Comparison of ENCODE assay signal across 34 cellular contexts in genomic region chr11:38138972-38139371, GRCh38.
"Had no signal": no experiment of that assay in that cellular context is flagged by ENCODE, and none has a peak within 500 bp of the region (broad histone marks: within the 10 kb centered on the region; RNA-seq: fewer than 3 reads in every experiment).

No MANE protein-coding gene starts in this region.

- DNase-seq: Karpas-422, Kasumi-1, MG63, MM.1S, MV-4-11, NCI-H1048, NCI-H1092, NCI-H1092 treated with DMSO at 0.1 percent for 48 hours, NCI-H1105, NCI-H1105 treated with DMSO at 0.1 percent for 48 hours, NCI-H1417, NCI-H1417 treated with DMSO at 0.1 percent for 48 hours, NCI-H1436, NCI-H1436 treated with DMSO at 0.1 percent for 48 hours, NCI-H146, NCI-H1694, NCI-H1694 treated with DMSO at 0.1 percent for 48 hours, NCI-H187, NCI-H187 treated with DMSO at 0.1 percent for 48 hours, NCI-H1930, NCI-H2029, NCI-H2029 treated with DMSO at 0.1 percent for 48 hours, NCI-H2081, NCI-H2081 treated with DMSO at 0.1 percent for 48 hours, NCI-H2107, NCI-H2171, NCI-H2171 treated with DMSO at 0.1 percent for 48 hours, NCI-H2227 treated with DMSO at 0.1 percent for 48 hours, NCI-H226, NCI-H345, NCI-H446, NCI-H446 treated with DMSO at 0.1 percent for 48 hours, NCI-H510A, NCI-H510A treated with DMSO at 0.1 percent for 48 hours had no signal

- H3K4me3 ChIP-seq: MG63 had no signal

- H3K27me3 ChIP-seq: MG63 had no signal

- H3K36me3 ChIP-seq: MG63 had no signal
